ENCODE assay signal across 12 cellular contexts in genomic region chr12:92467886-92468285, GRCh38.
A peak's percentile ranks its signal among the peaks of the same experiment; 100 is the strongest.
DNase-seq lines count a peak whose midpoint lies in the region; ATAC-seq and TF ChIP-seq lines count a peak whose summit lies in the region.
"Had no signal": no experiment of that assay in that cellular context is flagged by ENCODE, and none has a peak within 500 bp of the region (broad histone marks: within the 10 kb centered on the region; RNA-seq: fewer than 3 reads in every experiment).

No MANE protein-coding gene starts in this region.

- no peaks in the 10 kb centered on the region for H3K27me3 ChIP-seq in tibial artery
- H3K27me3 ChIP-seq: dorsolateral prefrontal cortex had no signal

- H3K36me3 ChIP-seq in tibial artery: no peaks in the 10 kb centered on the region

- DNase-seq in stimulated activated naive CD8-positive, alpha-beta T cell treated with anti-CD3 and anti-CD28 coated beads, Interleukin-15, amount 100 ng/mL, for 72 hours: no peak
- peak; percentile 40 for DNase-seq in RPMI8226
- DNase-seq in kidney glomerular epithelial cell (lab: John Stamatoyannopoulos, UW): peak; percentile 27
- no peak for DNase-seq in tibial artery
- no peak for DNase-seq in NCI-H1105 treated with DMSO at 0.1 percent for 48 hours (lab: John Stamatoyannopoulos, UW)
- DNase-seq in GM19238 (ENCODE audit: insufficient read length, low spot score): no peak
- DNase-seq: activated CD8-positive, alpha-beta memory T cell treated with anti-CD3 and anti-CD28 coated beads, Interleukin-2, amount 10 ng/mL, durations not matched to agents 7 days and 5 days; DMS79; dorsolateral prefrontal cortex; NCI-H2227 treated with DMSO at 0.1 percent for 48 hours had no signal

- no peaks in the 10 kb centered on the region for H3K9me3 Mint-ChIP-seq in stimulated activated naive CD8-positive, alpha-beta T cell treated with anti-CD3 and anti-CD28 coated beads, Interleukin-15, Interleukin-2, amounts not matched to agents 100 ng/mL and 50 ng/mL, for 24 hours
- H3K9me3 Mint-ChIP-seq in stimulated activated naive CD8-positive, alpha-beta T cell treated with anti-CD3 and anti-CD28 coated beads, Interleukin-15, amount 100 ng/mL, for 72 hours: no peaks in the 10 kb centered on the region

- ATAC-seq in stimulated activated naive CD8-positive, alpha-beta T cell treated with anti-CD3 and anti-CD28 coated beads, Interleukin-15, amount 100 ng/mL, for 72 hours: no peak
- no peak for ATAC-seq in HG02870 (IDR thresholded peaks at IDR 0.05; ENCODE audit: unreplicated experiment)
- ATAC-seq: activated CD8-positive, alpha-beta memory T cell treated with anti-CD3 and anti-CD28 coated beads, Interleukin-2, amount 10 ng/mL, durations not matched to agents 7 days and 5 days had no signal

- no peak overlapping the region for H3K27ac ChIP-seq in tibial artery

- no peaks in the 10 kb centered on the region for H3K27me3 Mint-ChIP-seq in stimulated activated naive CD8-positive, alpha-beta T cell treated with anti-CD3 and anti-CD28 coated beads, Interleukin-15, Interleukin-2, amounts not matched to agents 100 ng/mL and 50 ng/mL, for 24 hours
- H3K27me3 Mint-ChIP-seq in stimulated activated naive CD8-positive, alpha-beta T cell treated with anti-CD3 and anti-CD28 coated beads, Interleukin-15, amount 100 ng/mL, for 72 hours: no peaks in the 10 kb centered on the region
- H3K27me3 Mint-ChIP-seq: activated CD8-positive, alpha-beta memory T cell treated with anti-CD3 and anti-CD28 coated beads, Interleukin-2, amount 10 ng/mL, durations not matched to agents 7 days and 5 days had no signal

- peak overlapping the region; percentile 81 for H3K27ac Mint-ChIP-seq in stimulated activated naive CD8-positive, alpha-beta T cell treated with anti-CD3 and anti-CD28 coated beads, Interleukin-15, Interleukin-2, amounts not matched to agents 100 ng/mL and 50 ng/mL, for 24 hours
- no peak overlapping the region for H3K27ac Mint-ChIP-seq in stimulated activated naive CD8-positive, alpha-beta T cell treated with anti-CD3 and anti-CD28 coated beads, Interleukin-15, amount 100 ng/mL, for 72 hours
- H3K27ac Mint-ChIP-seq: activated CD8-positive, alpha-beta memory T cell treated with anti-CD3 and anti-CD28 coated beads, Interleukin-2, amount 10 ng/mL, durations not matched to agents 7 days and 5 days had no signal

- H3K36me3 Mint-ChIP-seq in stimulated activated naive CD8-positive, alpha-beta T cell treated with anti-CD3 and anti-CD28 coated beads, Interleukin-15, Interleukin-2, amounts not matched to agents 100 ng/mL and 50 ng/mL, for 24 hours (ENCODE audit: low read depth): no peaks in the 10 kb centered on the region

- H3K4me1 ChIP-seq in tibial artery: peaks cover 0 to 12% (median 5%) of the 10 kb centered on the region in 4 donors

- no peaks in the 10 kb centered on the region for H3K9me3 ChIP-seq in tibial artery

- H3K4me3 Mint-ChIP-seq in stimulated activated naive CD8-positive, alpha-beta T cell treated with anti-CD3 and anti-CD28 coated beads, Interleukin-15, Interleukin-2, amounts not matched to agents 100 ng/mL and 50 ng/mL, for 24 hours: peak overlapping the region; percentile 21
- no peak overlapping the region for H3K4me3 Mint-ChIP-seq in stimulated activated naive CD8-positive, alpha-beta T cell treated with anti-CD3 and anti-CD28 coated beads, Interleukin-15, amount 100 ng/mL, for 72 hours
- H3K4me3 Mint-ChIP-seq: activated CD8-positive, alpha-beta memory T cell treated with anti-CD3 and anti-CD28 coated beads, Interleukin-2, amount 10 ng/mL, durations not matched to agents 7 days and 5 days had no signal

- no peak for TF ChIP-seq CTCF in tibial artery (IDR thresholded peaks at IDR 0.05)

- intact Hi-C loops in tibial artery (cut with DNase I; ENCODE audit: low total_unique reads): no loop called here

- H3K4me3 ChIP-seq in tibial artery: no peak overlapping the region

- peaks cover 75% of the 10 kb centered on the region for H3K4me1 Mint-ChIP-seq in stimulated activated naive CD8-positive, alpha-beta T cell treated with anti-CD3 and anti-CD28 coated beads, Interleukin-15, Interleukin-2, amounts not matched to agents 100 ng/mL and 50 ng/mL, for 24 hours (ENCODE audit: low read depth)
- peaks cover 38% of the 10 kb centered on the region for H3K4me1 Mint-ChIP-seq in stimulated activated naive CD8-positive, alpha-beta T cell treated with anti-CD3 and anti-CD28 coated beads, Interleukin-15, amount 100 ng/mL, for 72 hours

Comparison
In these comparisons a context has a peak if more than half of its experiments do, and no peak if none do; other contexts are left out.
1. DNase-seq: peak in RPMI8226 (single experiment) and kidney glomerular epithelial cell (single experiment); none in stimulated activated naive CD8-positive, alpha-beta T cell treated with anti-CD3 and anti-CD28 coated beads, Interleukin-15, amount 100 ng/mL, for 72 hours (0 of 2), tibial artery (0 of 2), NCI-H1105 treated with DMSO at 0.1 percent for 48 hours (single experiment) and GM19238 (single experiment).